1 cellular context compared by ENCODE assay signal in the genomic region with DNA sequence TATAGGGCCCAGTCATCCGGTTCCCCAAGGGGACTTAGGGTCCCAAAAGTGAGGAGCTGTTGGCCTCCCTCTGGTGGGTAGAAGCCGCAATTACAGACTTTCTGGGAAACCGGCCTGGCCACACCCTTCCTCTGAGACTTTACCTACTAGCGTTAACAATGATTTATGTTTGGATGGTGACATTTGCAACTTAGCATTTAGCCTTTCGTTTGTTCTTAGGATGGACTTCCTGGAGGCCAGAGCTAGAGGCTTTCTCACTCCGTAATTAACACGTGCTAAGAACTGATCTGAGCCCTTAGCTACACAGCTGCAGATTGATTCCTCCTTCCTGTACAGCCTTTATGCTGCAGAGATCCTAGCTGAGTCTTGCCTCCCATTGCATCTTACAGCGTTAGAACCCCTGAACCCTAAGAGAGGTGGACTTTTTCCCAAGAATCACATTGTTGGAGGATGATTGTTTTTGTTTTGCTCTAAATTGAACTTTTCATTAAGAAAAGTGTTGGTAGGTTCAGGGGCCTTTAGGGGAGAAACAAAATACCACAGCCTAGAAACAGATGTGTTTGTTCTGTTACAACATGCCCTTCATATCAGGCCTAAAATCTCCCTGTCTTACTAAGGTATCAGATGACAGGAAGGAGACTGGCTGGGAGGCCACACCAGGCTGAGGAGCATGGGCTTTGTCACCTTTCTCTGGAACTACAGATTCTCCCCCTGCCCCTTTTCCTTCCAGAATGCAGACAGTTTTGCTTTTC.
TF ChIP-seq lines count a peak whose summit lies in the region.

No MANE protein-coding gene starts in this region.

TF ChIP-seq in H1, 55 proteins besides CTCF, POLR2A, EP300 and RAD21:
- TF ChIP-seq SIN3A (conservative IDR thresholded peaks at IDR 0.05 in 1 of 2, IDR thresholded peaks at IDR 0.05 in 1 of 2; ENCODE audit: low read depth in 1 of 2, low read length in 2 of 2) (peak in 1 of 2 experiments; percentile 46; a peak in 1 of 4 replicates), CEBPB (IDR thresholded peaks at IDR 0.05; ENCODE audit: low read depth, low read length) (no peak)
